25 cellular contexts compared by ENCODE assay signal in genomic region chr1:91813813-91814212, GRCh38.
A peak's percentile ranks its signal among the peaks of the same experiment; 100 is the strongest.
DNase-seq lines count a peak whose midpoint lies in the region; ATAC-seq, FAIRE-seq and TF ChIP-seq lines count a peak whose summit lies in the region.
"Had no signal": no experiment of that assay in that cellular context is flagged by ENCODE, and none has a peak within 500 bp of the region (broad histone marks: within the 10 kb centered on the region; RNA-seq: fewer than 3 reads in every experiment).

No MANE protein-coding gene starts in this region.

- H3K79me2 ChIP-seq in mammary epithelial cell (ENCODE audit: insufficient read depth, low read length) (no peaks in the 10 kb centered on the region), endothelial cell of umbilical vein (ENCODE audit: control insufficient read depth, insufficient read depth, low read length) (no peaks in the 10 kb centered on the region)

- BruUV-seq in mammary epithelial cell (replicated peaks; lab: Mats Ljungman, UMichigan) (no TSS peak), endothelial cell of umbilical vein (replicated peaks; lab: Mats Ljungman, UMichigan) (no TSS peak)

- H2AFZ ChIP-seq in mammary epithelial cell (ENCODE audit: low read depth, low read length) (no peak overlapping the region), endothelial cell of umbilical vein (ENCODE audit: low read depth, low read length) (no peak overlapping the region)
- H2AFZ ChIP-seq: PC-9 had no signal

- no peaks in the 10 kb centered on the region for H3K9me1 ChIP-seq in endothelial cell of umbilical vein (replicated peaks; ENCODE audit: control insufficient read depth, extremely low read depth, insufficient read depth, low read length)

- H3K4me2 ChIP-seq in mammary epithelial cell (ENCODE audit: insufficient read depth, low read depth, low read length) (no peak overlapping the region), endothelial cell of umbilical vein (ENCODE audit: insufficient read depth, low read length) (peak overlapping the region; percentile 58)
- H3K4me2 ChIP-seq: PC-9 had no signal

- DNase-seq in breast epithelium (ENCODE audit: low spot score in 2 of 2) (no peak), mammary epithelial cell (no peak), endothelial cell of umbilical vein (ENCODE audit: low read depth, low spot score) (peak; percentile 31), uterus (no peak), DMS114 treated with DMSO at 0.1 percent for 48 hours (lab: John Stamatoyannopoulos, UW; ENCODE audit: unreplicated experiment) (no peak), NCI-H2196 (lab: John Stamatoyannopoulos, UW; ENCODE audit: unreplicated experiment) (no peak)
- DNase-seq in natural killer cell treated with Interleukin-12 subunit alpha and Interleukin-12 subunit beta and Interleukin-15 and Interleukin-18, amount 100 ng/mL, for 72 hours (ENCODE audit: low spot score): no peak
- no peak for DNase-seq in activated effector memory CD4-positive, alpha-beta T cell treated with Interleukin-2 at 50 U/mL for 16 hours
- DNase-seq: 8988T; ACHN; CD4-positive, CD25-positive, alpha-beta regulatory T cell; DMS53; GOT3; HCEC 1CT; Karpas-422; NCI-H1092 treated with DMSO at 0.1 percent for 48 hours; NCI-H1436; NCI-H187; NCI-H446 treated with DMSO at 0.1 percent for 48 hours; NCI-H526; NCI-H82; PC-9; Right ventricle myocardium superior; RPMI8226 had no signal

- peak overlapping the region; percentile 5 for H3K4me3 Mint-ChIP-seq in natural killer cell treated with Interleukin-12 subunit alpha and Interleukin-12 subunit beta and Interleukin-15 and Interleukin-18, amount 100 ng/mL, for 72 hours
- H3K4me3 Mint-ChIP-seq: CD4-positive, CD25-positive, alpha-beta regulatory T cell had no signal

- TF ChIP-seq CTCF in breast epithelium (IDR thresholded peaks at IDR 0.05): no peak
- no peak for TF ChIP-seq CTCF in mammary epithelial cell (conservative IDR thresholded peaks at IDR 0.05 in 1 of 2, IDR thresholded peaks at IDR 0.05 in 1 of 2; ENCODE audit: extremely low read depth in 1 of 2, insufficient read depth in 1 of 2, low read depth in 1 of 2, low read length in 2 of 2)
- no peak for TF ChIP-seq CTCF in endothelial cell of umbilical vein (IDR thresholded peaks at IDR 0.05; ENCODE audit: extremely low read depth in 1 of 2, insufficient read depth in 1 of 2, low read depth in 1 of 2, low read length in 2 of 2)
- TF ChIP-seq CTCF in uterus (IDR thresholded peaks at IDR 0.05): no peak

- H3K9me3 Mint-ChIP-seq in natural killer cell treated with Interleukin-12 subunit alpha and Interleukin-12 subunit beta and Interleukin-15 and Interleukin-18, amount 100 ng/mL, for 72 hours: no peaks in the 10 kb centered on the region
- H3K9me3 Mint-ChIP-seq: CD4-positive, CD25-positive, alpha-beta regulatory T cell had no signal

- dilution Hi-C loops in mammary epithelial cell (cut with HindIII; ENCODE audit: low sequenced_read_pairs) (loop anchor here (5.0 kb wide), 1 partner anchor 72 kb away; no protein-coding TSS in a partner anchor), endothelial cell of umbilical vein (cut with MboI; ENCODE audit: extremely low pct_ligation_motif_present, low sequenced_read_pairs) (no loop called here)

- H4K20me1 ChIP-seq in mammary epithelial cell (ENCODE audit: insufficient read depth, low read length) (no peaks in the 10 kb centered on the region), endothelial cell of umbilical vein (replicated peaks; ENCODE audit: control insufficient read depth, extremely low read depth, insufficient read depth, low read length) (no peaks in the 10 kb centered on the region)

- 67% methylated on average over 5 of the region's 7 CpGs for WGBS in mammary epithelial cell (ENCODE audit: low coverage, missing lambda C conversion rate)

- H3K27me3 ChIP-seq in breast epithelium (no peaks in the 10 kb centered on the region), mammary epithelial cell (ENCODE audit: insufficient read depth, low read length) (peaks cover 13% of the 10 kb centered on the region), endothelial cell of umbilical vein (ENCODE audit: control insufficient read depth in 2 of 2, insufficient read depth in 2 of 2, low read length in 2 of 2) (no peaks in the 10 kb centered on the region), uterus (no peaks in the 10 kb centered on the region)

- H3K4me1 ChIP-seq in breast epithelium (peaks cover 3 to 4% of the 10 kb centered on the region in 2 donors), mammary epithelial cell (ENCODE audit: insufficient read depth, low read length) (no peaks in the 10 kb centered on the region), endothelial cell of umbilical vein (ENCODE audit: control insufficient read depth, extremely low read depth, insufficient read depth, low read length) (peaks cover 33% of the 10 kb centered on the region), uterus (peaks cover 14 to 17% of the 10 kb centered on the region in 2 donors)

- peak overlapping the region; percentile 48 to 82 for H3K27ac Mint-ChIP-seq in natural killer cell treated with Interleukin-12 subunit alpha and Interleukin-12 subunit beta and Interleukin-15 and Interleukin-18, amount 100 ng/mL, for 72 hours

- H3K27me3 Mint-ChIP-seq in natural killer cell treated with Interleukin-12 subunit alpha and Interleukin-12 subunit beta and Interleukin-15 and Interleukin-18, amount 100 ng/mL, for 72 hours: no peaks in the 10 kb centered on the region
- H3K27me3 Mint-ChIP-seq: CD4-positive, CD25-positive, alpha-beta regulatory T cell had no signal

- H3K9ac ChIP-seq in mammary epithelial cell (ENCODE audit: insufficient read depth, low read length) (no peak overlapping the region), endothelial cell of umbilical vein (replicated peaks; ENCODE audit: extremely low read depth, insufficient read depth, low read length) (no peak overlapping the region)

- no peak for FAIRE-seq in endothelial cell of umbilical vein (lab: Jason Lieb, UNC)
- FAIRE-seq: D721Med had no signal

- POLR2A ChIA-PET in endothelial cell of umbilical vein (lab: Charles Lee): no interaction called here

- TF ChIP-seq POLR2A in breast epithelium (IDR thresholded peaks at IDR 0.05) (no peak), endothelial cell of umbilical vein (IDR thresholded peaks at IDR 0.05; ENCODE audit: low read depth, low read length) (no peak), uterus (IDR thresholded peaks at IDR 0.05) (no peak)

- in situ Hi-C loops in mammary epithelial cell (cut with MboI; ENCODE audit: low sequenced_read_pairs in 2 of 2): no loop called here

- no peaks in the 10 kb centered on the region for H3K36me3 Mint-ChIP-seq in natural killer cell treated with Interleukin-12 subunit alpha and Interleukin-12 subunit beta and Interleukin-15 and Interleukin-18, amount 100 ng/mL, for 72 hours
- H3K36me3 Mint-ChIP-seq: CD4-positive, CD25-positive, alpha-beta regulatory T cell had no signal

- ATAC-seq in natural killer cell treated with Interleukin-12 subunit alpha and Interleukin-12 subunit beta and Interleukin-15 and Interleukin-18, amount 100 ng/mL, for 72 hours: no peak

- H3K9me3 ChIP-seq in breast epithelium (no peaks in the 10 kb centered on the region), mammary epithelial cell (replicated peaks; ENCODE audit: insufficient read depth, low read length) (no peaks in the 10 kb centered on the region), endothelial cell of umbilical vein (replicated peaks; ENCODE audit: control insufficient read depth, insufficient read depth, low read length) (no peaks in the 10 kb centered on the region), uterus (no peaks in the 10 kb centered on the region)

- peaks cover 76 to 86% of the 10 kb centered on the region in 2 donors for H3K4me1 Mint-ChIP-seq in natural killer cell treated with Interleukin-12 subunit alpha and Interleukin-12 subunit beta and Interleukin-15 and Interleukin-18, amount 100 ng/mL, for 72 hours (ENCODE audit: low read depth in 2 of 2)

- H3K4me3 ChIP-seq in breast epithelium (no peak overlapping the region), mammary epithelial cell (replicated peaks in 1 of 3; ENCODE audit: insufficient read depth in 1 of 3, low read depth in 2 of 3, low read length in 3 of 3) (no peak overlapping the region), endothelial cell of umbilical vein (replicated peaks in 1 of 3; ENCODE audit: insufficient read depth in 1 of 3, low read depth in 1 of 3, low read length in 3 of 3) (no peak overlapping the region), uterus (no peak overlapping the region)
- H3K4me3 ChIP-seq: PC-9 had no signal

- H3K36me3 ChIP-seq in breast epithelium: no peaks in the 10 kb centered on the region
- H3K36me3 ChIP-seq in mammary epithelial cell (ENCODE audit: insufficient read depth, low read length): no peaks in the 10 kb centered on the region
- H3K36me3 ChIP-seq in endothelial cell of umbilical vein (ENCODE audit: control insufficient read depth in 2 of 2, extremely low read depth in 1 of 2, insufficient read depth in 2 of 2, low read length in 2 of 2): no peaks in the 10 kb centered on the region
- H3K36me3 ChIP-seq in uterus: no peaks in the 10 kb centered on the region

- H3K27ac ChIP-seq in breast epithelium (peak overlapping the region; percentile 39 to 51), mammary epithelial cell (ENCODE audit: insufficient read depth, low read depth, low read length) (no peak overlapping the region), endothelial cell of umbilical vein (ENCODE audit: insufficient read depth, low read depth, low read length) (peak overlapping the region; percentile 30), uterus (peak overlapping the region; percentile 4 to 24)
- H3K27ac ChIP-seq: PC-9 had no signal

- intact Hi-C loops in breast epithelium (cut with DNase I; ENCODE audit: low total_unique reads): no loop called here
- intact Hi-C loops in mammary epithelial cell (cut with micrococcal nuclease): no loop called here
- intact Hi-C loops in endothelial cell of umbilical vein (cut with micrococcal nuclease): no loop called here
- intact Hi-C loops in uterus (cut with DNase I; ENCODE audit: low total_unique reads): no loop called here

- CTCF ChIA-PET in mammary epithelial cell (lab: Charles Lee; ENCODE audit: low non-redundant PET): no interaction called here
- CTCF ChIA-PET in endothelial cell of umbilical vein (lab: Charles Lee): interaction anchor here (0.8 to 1.0 kb wide), 3 partner anchors 11 to 21 kb away, joined by 3 to 5 read pairs (median 3); no protein-coding TSS in a partner anchor

TF ChIP-seq in endothelial cell of umbilical vein, 7 proteins besides CTCF, POLR2A, EP300 and RAD21 (continues in another document):
- TF ChIP-seq EZH2 (IDR thresholded peaks at IDR 0.05; ENCODE audit: borderline replicate concordance, low read depth, low read length, severe bottlenecking) (no peak), MAX (IDR thresholded peaks at IDR 0.05; ENCODE audit: insufficient read depth, insufficient read length) (no peak), JUN (IDR thresholded peaks at IDR 0.05; ENCODE audit: borderline replicate concordance, insufficient read depth, insufficient read length, low read depth) (no peak), FOS (IDR thresholded peaks at IDR 0.05; ENCODE audit: borderline replicate concordance, insufficient read depth, low read length) (no peak), GATA2 (IDR thresholded peaks at IDR 0.05; ENCODE audit: insufficient read depth, insufficient read length, low read depth, low read length) (no peak)
